ENCODE assay signal across 20 cellular contexts in the genomic region with DNA sequence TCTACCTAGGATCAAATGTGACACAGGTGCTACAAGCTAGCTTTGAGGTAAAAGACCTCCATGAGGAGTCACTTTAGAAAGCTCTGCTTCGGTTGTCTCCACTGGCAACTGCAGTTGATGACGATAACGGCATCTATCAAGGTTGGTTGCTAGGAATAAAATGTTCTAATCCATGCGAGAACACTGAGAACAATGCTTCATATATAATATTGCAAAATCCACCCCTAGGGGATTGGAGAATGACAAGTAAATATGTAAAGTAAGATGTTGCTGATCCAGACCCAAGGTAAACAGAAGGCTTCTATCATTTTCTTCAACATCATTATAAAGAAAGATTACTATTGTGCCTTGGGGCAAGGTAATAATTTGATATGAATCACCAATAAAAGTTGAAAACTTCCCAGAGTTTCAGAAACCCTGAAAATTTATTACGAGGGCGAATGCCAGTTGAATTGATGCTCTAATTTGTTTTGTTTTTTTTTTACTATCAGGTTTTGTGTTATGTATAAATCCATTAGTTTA.
"Had no signal": no experiment of that assay in that cellular context is flagged by ENCODE, and none has a peak within 500 bp of the region (broad histone marks: within the 10 kb centered on the region; RNA-seq: fewer than 3 reads in every experiment).

No MANE protein-coding gene starts in this region.

- H3K4me3 ChIP-seq: esophagus squamous epithelium, gastroesophageal sphincter, pancreas, psoas muscle, thoracic aorta had no signal

- DNase-seq: activated CD8-positive, alpha-beta memory T cell treated with anti-CD3 and anti-CD28 coated beads for 24 hours; activated CD8-positive, alpha-beta memory T cell treated with anti-CD3 and anti-CD28 coated beads, Interleukin-2, amount 50 U/mL, for 4 hours; activated T-cell treated with anti-CD3 and anti-CD28 coated beads, Interleukin-2, amount 50 U/mL, for 24 hours; aorta; brain microvascular endothelial cell; effector memory CD8-positive, alpha-beta T cell; esophagus squamous epithelium; head of caudate nucleus; hypothalamus; left ventricle myocardium superior; pancreas; psoas muscle; right cardiac atrium; stimulated activated CD4-positive, alpha-beta T cell treated with anti-CD3 and anti-CD28 coated beads, Interleukin-4, amount 100 ng/mL, for 24 hours; stimulated activated naive CD4-positive, alpha-beta T cell treated with Interleukin-2 at 50 U/mL for 16 hours; T-helper 9 cell had no signal

- H3K4me1 ChIP-seq: esophagus squamous epithelium, gastroesophageal sphincter, pancreas, psoas muscle had no signal

- FAIRE-seq: colon, endothelial cell of umbilical vein, pancreas had no signal

- H3K36me3 ChIP-seq: brain microvascular endothelial cell, esophagus squamous epithelium, gastroesophageal sphincter, pancreas, thoracic aorta had no signal

- H3K9me3 ChIP-seq: gastroesophageal sphincter, pancreas, thoracic aorta had no signal

- H3K27me3 ChIP-seq: brain microvascular endothelial cell, esophagus squamous epithelium, gastroesophageal sphincter, pancreas had no signal

- H3K27ac ChIP-seq: brain microvascular endothelial cell, esophagus squamous epithelium, gastroesophageal sphincter, pancreas, psoas muscle, thoracic aorta had no signal
